ENCODE assay signal across 14 cellular contexts in genomic region chr10:71750124-71750841, GRCh38. TPM values are rescaled to one million over a fixed set of nuclear protein-coding genes. Genes with fewer than 3 reads are reported as not detected.
DNase-seq lines count a peak whose midpoint lies in the region; ATAC-seq, FAIRE-seq and TF ChIP-seq lines count a peak whose summit lies in the region.
"Had no signal": no experiment of that assay in that cellular context is flagged by ENCODE, and none has a peak within 500 bp of the region (broad histone marks: within the 10 kb centered on the region; RNA-seq: fewer than 3 reads in every experiment).

No MANE protein-coding gene starts in this region.

- no peak overlapping the region for H3K4me2 ChIP-seq in K562 (ENCODE audit: insufficient read depth, low read length)

- H3K27ac ChIP-seq in K562 (ENCODE audit: extremely low read depth, low read depth, low read length) (no peak overlapping the region), thyroid gland (no peak overlapping the region)

- TF ChIP-seq RAD21 in K562 (CRISPR knock-in tag; conservative IDR thresholded peaks at IDR 0.05 in 1 of 2, IDR thresholded peaks at IDR 0.05 in 1 of 2), result no peak

- peaks cover 2% of the 10 kb centered on the region for H3K9me1 ChIP-seq in K562 (ENCODE audit: control insufficient read depth, insufficient read depth, low read length)

- DNase-seq in Calu3 (no peak), NB4 (ENCODE audit: low read depth) (peak; percentile 93), K562 (ENCODE audit: extremely low read depth in 1 of 4, low spot score in 3 of 4) (no peak), KG1 (lab: John Stamatoyannopoulos, UW) (no peak), OCI-M2 (lab: John Stamatoyannopoulos, UW; ENCODE audit: unreplicated experiment) (no peak), thyroid gland (no peak)
- DNase-seq in naive thymus-derived CD8-positive, alpha-beta T cell, result no peak
- DNase-seq: hypothalamus, NCI-H2081, nucleus accumbens had no signal

- H3K4me1 ChIP-seq in K562 (replicated peaks in 1 of 2; ENCODE audit: control insufficient read depth in 2 of 2, insufficient read depth in 2 of 2, low read length in 2 of 2) (peaks cover 75 to 92% of the 10 kb centered on the region in 2 experiments), thyroid gland (peaks cover 25 to 55% of the 10 kb centered on the region in 2 donors)

- no peaks in the 10 kb centered on the region for H3K9me3 ChIP-seq in K562 (replicated peaks; ENCODE audit: control insufficient read depth, insufficient read depth, low read depth, low read length)
- no peaks in the 10 kb centered on the region for H3K9me3 ChIP-seq in thyroid gland

- no peak for FAIRE-seq in K562 (lab: Jason Lieb, UNC)
- FAIRE-seq: colon had no signal

- H3K27me3 ChIP-seq in K562 (ENCODE audit: control insufficient read depth in 2 of 2, insufficient read depth in 2 of 2, low read length in 2 of 2) (peaks cover 4 to 7% of the 10 kb centered on the region in 2 experiments; a peak in 2 of 5 replicates), thyroid gland (no peaks in the 10 kb centered on the region)

- no peak for TF ChIP-seq EP300 in K562 (IDR thresholded peaks at IDR 0.05; ENCODE audit: low read length)

- H4K20me1 ChIP-seq in K562 (replicated peaks; ENCODE audit: control insufficient read depth, insufficient read depth, low read length), result no peaks in the 10 kb centered on the region

- H3K27ac Mint-ChIP-seq in Calu3 (ENCODE audit: unreplicated experiment), result no peak overlapping the region
- peak overlapping the region; percentile 95 to 100 (median 98) for H3K27ac Mint-ChIP-seq in naive thymus-derived CD8-positive, alpha-beta T cell

- H3K9ac ChIP-seq in K562 (ENCODE audit: insufficient read depth in 1 of 2, low read depth in 2 of 2, low read length in 2 of 2), result no peak overlapping the region; a peak in 1 of 4 replicates

- H3K79me2 ChIP-seq in K562 (ENCODE audit: control insufficient read depth, insufficient read depth, low read length), result no peaks in the 10 kb centered on the region

- no peaks in the 10 kb centered on the region for H3K27me3 Mint-ChIP-seq in Calu3 (ENCODE audit: unreplicated experiment)
- H3K27me3 Mint-ChIP-seq in naive thymus-derived CD8-positive, alpha-beta T cell, result no peaks in the 10 kb centered on the region

- no peaks in the 10 kb centered on the region for H3K9me3 Mint-ChIP-seq in Calu3 (ENCODE audit: low read depth, unreplicated experiment)
- H3K9me3 Mint-ChIP-seq in naive thymus-derived CD8-positive, alpha-beta T cell, result no peaks in the 10 kb centered on the region

- BruUV-seq in Calu3 (replicated peaks; lab: Mats Ljungman, UMichigan) (TSS peak; percentile 53), K562 (replicated peaks; lab: Mats Ljungman, UMichigan) (no TSS peak)

- ATAC-seq in K562, result no peak
- ATAC-seq in naive thymus-derived CD8-positive, alpha-beta T cell, result no peak
- no peak for ATAC-seq in HG03442 (IDR thresholded peaks at IDR 0.05; ENCODE audit: unreplicated experiment)
- ATAC-seq: HCT116 had no signal

- H3K4me3 ChIP-seq in NB4 (ENCODE audit: low read depth, low read length), result no peak overlapping the region
- H3K4me3 ChIP-seq in K562, result no peak overlapping the region
- no peak overlapping the region for H3K4me3 ChIP-seq in thyroid gland (replicated peaks in 1 of 3)

- in situ Hi-C loops in K562 (cut with MboI), result no loop called here

- peaks cover 30% of the 10 kb centered on the region for H3K36me3 Mint-ChIP-seq in Calu3 (ENCODE audit: insufficient read depth, unreplicated experiment)
- H3K36me3 Mint-ChIP-seq in naive thymus-derived CD8-positive, alpha-beta T cell, result peaks cover 0 to 39% (median 19%) of the 10 kb centered on the region in 3 donors

- TF ChIP-seq POLR2A in NB4 (IDR thresholded peaks at IDR 0.05; ENCODE audit: extremely low read depth, insufficient read length), result no peak
- TF ChIP-seq POLR2A in K562 (conservative IDR thresholded peaks at IDR 0.05), result no peak
- no peak for TF ChIP-seq POLR2A in thyroid gland (IDR thresholded peaks at IDR 0.05)

- no peak overlapping the region for H2AFZ ChIP-seq in K562 (ENCODE audit: low read depth, low read length)

- H3K4me1 Mint-ChIP-seq in Calu3 (ENCODE audit: low read depth, unreplicated experiment), result peaks cover 21% of the 10 kb centered on the region
- H3K4me1 Mint-ChIP-seq in naive thymus-derived CD8-positive, alpha-beta T cell, result peaks cover 59 to 100% (median 98%) of the 10 kb centered on the region in 4 donors

- CTCF ChIA-PET in Calu3 (lab: Charles Lee), result no interaction called here
- CTCF ChIA-PET in K562 (lab: Yijun Ruan, JAX; ENCODE audit: low intra/inter-chr PET ratio), result no interaction called here

- H3K36me3 ChIP-seq in K562 (ENCODE audit: control insufficient read depth, insufficient read depth, low read length) (no peaks in the 10 kb centered on the region), thyroid gland (peaks cover 0 to 8% of the 10 kb centered on the region in 2 donors)

- intact Hi-C loops in Calu3 (cut with micrococcal nuclease; ENCODE audit: unreplicated experiment) (no loop called here), K562 (cut with micrococcal nuclease) (no loop called here), thyroid gland (cut with DNase I) (no loop called here)

- TF ChIP-seq CTCF in Calu3 (IDR thresholded peaks at IDR 0.05; ENCODE audit: unreplicated experiment) (no peak), NB4 (IDR thresholded peaks at IDR 0.05; ENCODE audit: low read depth, low read length) (no peak), K562 (IDR thresholded peaks at IDR 0.05 in 2 of 3, conservative IDR thresholded peaks at IDR 0.05 in 1 of 3; ENCODE audit: insufficient read depth in 2 of 3, low read depth in 1 of 3, low read length in 3 of 3) (no peak), thyroid gland (IDR thresholded peaks at IDR 0.05) (no peak)

- H3K4me3 Mint-ChIP-seq in Calu3 (ENCODE audit: low read depth, unreplicated experiment), result no peak overlapping the region
- H3K4me3 Mint-ChIP-seq in naive thymus-derived CD8-positive, alpha-beta T cell, result peak overlapping the region; percentile 49 to 95 (median 83)

- 64% methylated on average over 15 of the region's 15 CpGs for WGBS in K562 (ENCODE audit: insufficient coverage, low coverage, missing lambda C conversion rate)
- 82 to 93% methylated on average over 11 to 15 of the region's 15 CpGs for WGBS in thyroid gland, 2 donors

- POLR2A ChIA-PET in K562 (lab: Yijun Ruan, JAX), result no interaction called here
- POLR2A ChIA-PET in naive thymus-derived CD8-positive, alpha-beta T cell (lab: Charles Lee), result interaction anchor here (1.0 to 41.4 kb wide), 4 partner anchors 16 to 52 kb away, joined by 3 to 1679 read pairs (median 467); partner anchors contain the start of genes C10orf105 and VSIR

RNA-seq across cellular contexts. Expression of gene VSIR, which starts 23.0 kb away (rescaled TPM):
- total RNA-seq in Calu3 (2022), result 30.1 and 46.1 TPM in 2 replicates
- total RNA-seq in K562 (2011; cell fraction: chromatin; rRNA removed; ENCODE audit: low replicate concordance), result 4.2 and 14.4 TPM in 2 replicates
- total RNA-seq in K562 (2011; cell fraction: nucleolus; rRNA removed), result 9.6 and 14.8 TPM in 2 replicates
- 9.2 and 10.6 TPM in 2 replicates for total RNA-seq in K562 (2011; cell fraction: nucleoplasm; rRNA removed)
- total RNA-seq in K562 (2014; rRNA removed), result 12.7 and 13.1 TPM in 2 replicates
- 2.4 and 3.0 TPM in 2 replicates for total RNA-seq in K562 (2014; rRNA removed; fragmentation: Illumina TruSeq; extraction: Trizol)
- 20.1 and 20.5 TPM in 2 replicates for total RNA-seq in K562 (2015; rRNA removed; fragmentation: Illumina TruSeq; extraction: Trizol)
- total RNA-seq in K562 (2021), result 15.2 and 15.7 TPM in 2 replicates
- polyA plus RNA-seq in K562 (2011; rRNA removed), result 6.3 and 7.9 TPM in 2 replicates
- 4.8 and 19.8 TPM in 2 replicates for polyA plus RNA-seq in K562 (2011; cell fraction: cytosol; rRNA removed)
- 7.5 and 24.7 TPM in 2 replicates for polyA plus RNA-seq in K562 (2011; cell fraction: nucleus; rRNA removed)
- 17.5 and 209 TPM in 2 replicates for polyA plus RNA-seq in K562 (2012)
- polyA plus RNA-seq in K562 (2014; fragmentation: Illumina TruSeq; extraction: Trizol), result 12.1 and 15.1 TPM in 2 replicates
- under 1 TPM; 0.14 to 0.41 TPM for polyA plus RNA-seq in K562 (2014; fragmentation: Nextera tagmentation; extraction: Ambion mirVana)
- 9.3 and 12.6 TPM in 2 replicates for polyA plus RNA-seq in K562 (2014; rRNA removed)
- 2.1 and 6.2 TPM in 2 replicates for polyA minus RNA-seq in K562 (2011; rRNA and poly(A)+ RNA removed)
- 4.9 and 8.1 TPM in 2 replicates for polyA minus RNA-seq in K562 (2011; cell fraction: cytosol; rRNA and poly(A)+ RNA removed)
- 6.1 and 8.9 TPM in 2 replicates for polyA minus RNA-seq in K562 (2011; cell fraction: nucleus; rRNA and poly(A)+ RNA removed)
- 100 to 1,000 TPM; 102 to 114 TPM for total RNA-seq in naive thymus-derived CD8-positive, alpha-beta T cell
- 100 to 1,000 TPM; 211 to 343 (median 262) TPM for polyA plus RNA-seq in naive thymus-derived CD8-positive, alpha-beta T cell
- total RNA-seq in thyroid gland, result 10 to 100 TPM; 20.0 to 27.2 (median 21.3) TPM

RNA-seq across cellular contexts. Expression of gene C10orf105, which starts 30.7 kb away (rescaled TPM):
- total RNA-seq in Calu3 (2022) (not detected in 2 replicates), K562 (2014; rRNA removed) (not detected in 2 replicates), K562 (2014; rRNA removed; fragmentation: Illumina TruSeq; extraction: Trizol) (0.03 and 0.04 TPM in 2 replicates), K562 (2015; rRNA removed; fragmentation: Illumina TruSeq; extraction: Trizol) (0.15 and 0.25 TPM in 2 replicates), K562 (2021) (0.09 TPM in 2 replicates), thyroid gland (not detected)
- total RNA-seq in K562 (2011; cell fraction: chromatin; rRNA removed; ENCODE audit: low replicate concordance), result 0.09 TPM in 1 of 2 replicates, not detected in the other
- total RNA-seq in K562 (2011; cell fraction: nucleolus; rRNA removed), result 0.17 TPM in 1 of 2 replicates, not detected in the other
- total RNA-seq in K562 (2011; cell fraction: nucleoplasm; rRNA removed), result not detected in 2 replicates
- polyA plus RNA-seq in K562 (2011; rRNA removed) (0.04 TPM in 2 replicates), K562 (2014; fragmentation: Illumina TruSeq; extraction: Trizol) (0.03 and 0.07 TPM in 2 replicates), K562 (2014; fragmentation: Nextera tagmentation; extraction: Ambion mirVana) (not detected), K562 (2014; rRNA removed) (0.04 and 0.11 TPM in 2 replicates)
- 0.01 and 0.12 TPM in 2 replicates for polyA plus RNA-seq in K562 (2011; cell fraction: cytosol; rRNA removed)
- 0.10 TPM in 1 of 2 replicates, not detected in the other for polyA plus RNA-seq in K562 (2011; cell fraction: nucleus; rRNA removed)
- 0.40 and 0.58 TPM in 2 replicates for polyA plus RNA-seq in K562 (2012)
- 0.18 TPM in 1 of 2 replicates, not detected in the other for polyA minus RNA-seq in K562 (2011; rRNA and poly(A)+ RNA removed)
- 0.19 TPM in 1 of 2 replicates, not detected in the other for polyA minus RNA-seq in K562 (2011; cell fraction: cytosol; rRNA and poly(A)+ RNA removed)
- polyA minus RNA-seq in K562 (2011; cell fraction: nucleus; rRNA and poly(A)+ RNA removed), result under 0.01 and 0.11 TPM in 2 replicates
- total RNA-seq in naive thymus-derived CD8-positive, alpha-beta T cell, result under 1 TPM; 0.21 to 0.25 TPM
- under 1 TPM in 1 of 3 donors, not detected in 2; 0.10 TPM for polyA plus RNA-seq in naive thymus-derived CD8-positive, alpha-beta T cell
- total RNA-seq: SK-MEL-5 had no signal
